Comparison of ENCODE assay signal across 13 cellular contexts in genomic region chr3:71695000-71695482, GRCh38. TPM values are rescaled to one million over a fixed set of nuclear protein-coding genes. Genes with fewer than 3 reads are reported as not detected.
DNase-seq lines count a peak whose midpoint lies in the region; ATAC-seq and TF ChIP-seq lines count a peak whose summit lies in the region.
"Had no signal": no experiment of that assay in that cellular context is flagged by ENCODE, and none has a peak within 500 bp of the region (broad histone marks: within the 10 kb centered on the region; RNA-seq: fewer than 3 reads in every experiment).

No MANE protein-coding gene starts in this region.

- BruUV-seq in IMR-90 (replicated peaks; lab: Mats Ljungman, UMichigan), result no TSS peak

- no peak overlapping the region for H3K4me3 ChIP-seq in IMR-90 (ENCODE audit: insufficient read depth, low read depth, low read length)
- H3K4me3 ChIP-seq in mesendoderm (ENCODE audit: low read length), result no peak overlapping the region
- no peak overlapping the region for H3K4me3 ChIP-seq in subcutaneous abdominal adipose tissue (ENCODE audit: low read depth in 1 of 5, low read length in 5 of 5)
- H3K4me3 ChIP-seq in lower leg skin (ENCODE audit: low read depth, poor library complexity, severe bottlenecking), result no peak overlapping the region

- H3K56ac ChIP-seq in IMR-90 (ENCODE audit: extremely low read depth, insufficient read depth, low read length) (peak overlapping the region; percentile 57), mesendoderm (ENCODE audit: low read length) (no peak overlapping the region)

- TF ChIP-seq POLR2A in IMR-90 (IDR thresholded peaks at IDR 0.05; ENCODE audit: low read depth, low read length) (no peak), lower leg skin (IDR thresholded peaks at IDR 0.05) (no peak)

- peak overlapping the region; percentile 5 for H3K9ac ChIP-seq in IMR-90 (ENCODE audit: low read depth, low read length)
- H3K9ac ChIP-seq in mesendoderm (ENCODE audit: low read length), result no peak overlapping the region
- H3K9ac ChIP-seq in subcutaneous abdominal adipose tissue (ENCODE audit: low read length in 5 of 5), result peak overlapping the region in 1 of 5 donors; percentile 11

- H3K27me3 ChIP-seq in IMR-90 (ENCODE audit: control insufficient read depth, insufficient read depth, low read length) (no peaks in the 10 kb centered on the region), mesendoderm (ENCODE audit: insufficient read depth, low read length, poor library complexity) (no peaks in the 10 kb centered on the region), subcutaneous abdominal adipose tissue (ENCODE audit: control insufficient read depth in 5 of 5, insufficient read depth in 4 of 5, low read length in 5 of 5) (no peaks in the 10 kb centered on the region)

- H3K4me2 ChIP-seq in IMR-90 (ENCODE audit: low read depth, low read length) (peak overlapping the region; percentile 85), mesendoderm (ENCODE audit: low read length) (no peak overlapping the region)

- dilution Hi-C loops in IMR-90 (cut with HindIII; ENCODE audit: low sequenced_read_pairs, unreplicated experiment), result no loop called here

- DNase-seq in IMR-90 (peak; percentile 15), epithelial cell of prostate (ENCODE audit: low read depth, low spot score) (no peak), mesendoderm (no peak), lower leg skin (ENCODE audit: low spot score in 2 of 2) (no peak), GM13976 (ENCODE audit: low spot score) (no peak)
- DNase-seq: activated CD4-positive, alpha-beta T cell treated with anti-CD3 and anti-CD28 coated beads, Interleukin-2, amount 50 U/mL, for 1 hour; activated gamma-delta T cell treated with Interleukin-2 at 50 U/mL for 16 hours; stimulated activated CD4-positive, alpha-beta T cell treated with anti-CD3 and anti-CD28 coated beads, Interleukin-1b, Interleukin-23, amount 100 ng/mL, for 48 hours had no signal

- peak overlapping the region; percentile 95 for H2BK5ac ChIP-seq in IMR-90 (ENCODE audit: low read depth, low read length, poor library complexity, severe bottlenecking)
- H2BK5ac ChIP-seq in mesendoderm (ENCODE audit: low read length), result no peak overlapping the region

- intact Hi-C loops in IMR-90 (cut with micrococcal nuclease), result no loop called here
- intact Hi-C loops in lower leg skin (cut with DNase I; ENCODE audit: low total_unique reads), result no loop called here

- no peaks in the 10 kb centered on the region for H3K79me2 ChIP-seq in mesendoderm (ENCODE audit: control insufficient read depth, insufficient read depth, low read length)

- H2BK120ac ChIP-seq in IMR-90 (ENCODE audit: low read depth, low read length) (peak overlapping the region; percentile 78), mesendoderm (ENCODE audit: low read depth, low read length) (no peak overlapping the region)

- H3K14ac ChIP-seq in IMR-90 (replicated peaks; ENCODE audit: low read depth, low read length), result peak overlapping the region; percentile 75

- no peaks in the 10 kb centered on the region for H3K79me1 ChIP-seq in IMR-90 (ENCODE audit: low read depth in 1 of 2, low read length in 2 of 2)
- no peaks in the 10 kb centered on the region for H3K79me1 ChIP-seq in mesendoderm (ENCODE audit: low read length)

- in situ Hi-C loops in IMR-90 (cut with MboI; ENCODE audit: low sequenced_read_pairs), result no loop called here
- in situ Hi-C loops in GM13976 (cut with MboI; ENCODE audit: low sequenced_read_pairs, unreplicated experiment), result no loop called here

- H3K9me3 ChIP-seq in IMR-90 (ENCODE audit: control insufficient read depth, insufficient read depth, low read length), result no peaks in the 10 kb centered on the region
- H3K9me3 ChIP-seq in subcutaneous abdominal adipose tissue (ENCODE audit: control insufficient read depth in 5 of 5, low read length in 5 of 5), result no peaks in the 10 kb centered on the region

- CTCF ChIA-PET in IMR-90 (lab: Yijun Ruan, JAX), result interaction anchor here (0.6 to 2.5 kb wide), 2 partner anchors 14 to 31 kb away, joined by 3 to 10 read pairs; no protein-coding TSS in a partner anchor

- H4K5ac ChIP-seq in IMR-90 (ENCODE audit: low read depth, low read length), result peak overlapping the region; percentile 95
- peak overlapping the region; percentile 48 for H4K5ac ChIP-seq in mesendoderm (ENCODE audit: low read length)

- H4K91ac ChIP-seq in IMR-90 (ENCODE audit: insufficient read depth, low read depth, low read length), result peak overlapping the region; percentile 87

- H3K18ac ChIP-seq in IMR-90 (ENCODE audit: low read depth, low read length) (peak overlapping the region; percentile 97), mesendoderm (ENCODE audit: low read length) (no peak overlapping the region)

- H3K27ac ChIP-seq in IMR-90 (ENCODE audit: insufficient read depth, low read length) (peak overlapping the region; percentile 93), epithelial cell of prostate (peak overlapping the region; percentile 46), mesendoderm (ENCODE audit: low read depth, low read length) (no peak overlapping the region), subcutaneous abdominal adipose tissue (ENCODE audit: low read depth, low read length) (peak overlapping the region; percentile 78)
- H3K27ac ChIP-seq: C4-2B had no signal

- POLR2A ChIA-PET in IMR-90 (lab: Charles Lee; ENCODE audit: unreplicated experiment), result no interaction called here

- no peaks in the 10 kb centered on the region for H3K36me3 ChIP-seq in IMR-90 (ENCODE audit: control insufficient read depth, insufficient read depth, low read length)
- H3K36me3 ChIP-seq in mesendoderm (ENCODE audit: control insufficient read depth, insufficient read depth, low read length), result no peaks in the 10 kb centered on the region
- H3K36me3 ChIP-seq in subcutaneous abdominal adipose tissue (ENCODE audit: control insufficient read depth in 5 of 5, insufficient read depth in 5 of 5, low read length in 5 of 5), result peaks cover 0 to 5% (median 3%) of the 10 kb centered on the region in 5 donors

- H3K4ac ChIP-seq in IMR-90 (ENCODE audit: low read depth, low read length) (peak overlapping the region; percentile 76), mesendoderm (ENCODE audit: low read depth, low read length) (no peak overlapping the region)

- H2BK15ac ChIP-seq in IMR-90 (ENCODE audit: low read depth, low read length), result peak overlapping the region; percentile 65; the same call in 2 of the 3 replicates
- no peak overlapping the region for H2BK15ac ChIP-seq in mesendoderm (replicated peaks; ENCODE audit: low read depth)

- no peak for TF ChIP-seq RAD21 in IMR-90 (IDR thresholded peaks at IDR 0.05; ENCODE audit: low read length)

- peak overlapping the region; percentile 76 for H2AFZ ChIP-seq in IMR-90 (replicated peaks; ENCODE audit: low read length, poor library complexity)

- H2AK5ac ChIP-seq in IMR-90 (ENCODE audit: low read depth, low read length) (peak overlapping the region; percentile 76), mesendoderm (ENCODE audit: low read length) (no peak overlapping the region)

- no peak overlapping the region for H2AK9ac ChIP-seq in IMR-90 (replicated peaks; ENCODE audit: low read depth, low read length, poor library complexity)

- 68% methylated on average over 3 of the region's 7 CpGs; no CpG with 5 or more reads in 1 of the 2 experiments for WGBS in IMR-90 (ENCODE audit: extremely low coverage in 2 of 2, insufficient read length in 1 of 2), 2 experiments
- WGBS in mesendoderm (ENCODE audit: extremely low coverage, insufficient coverage, low lambda C conversion rate), result no CpG with 5 or more reads among the region's 7 CpGs
- 84 to 88% methylated on average over 7 of the region's 7 CpGs for WGBS in lower leg skin, 2 donors

- no peak; the same call in 1 of the 2 replicates for ATAC-seq in IMR-90 (ENCODE audit: low read depth)
- no peak for ATAC-seq in GM18870 (IDR thresholded peaks at IDR 0.05; ENCODE audit: unreplicated experiment)
- no peak for ATAC-seq in HG02840 (IDR thresholded peaks at IDR 0.05; ENCODE audit: low FRiP score, unreplicated experiment)
- ATAC-seq: stimulated activated memory B cell treated with anti-CD40 and anti-IgM and Interleukin-4, amounts not matched to agents 10 μg/mL and 1 μg/mL and 100 μg/mL, for 72 hours had no signal

- no peak for TF ChIP-seq CTCF in IMR-90 (conservative IDR thresholded peaks at IDR 0.05; ENCODE audit: low read depth, low read length)
- TF ChIP-seq CTCF in lower leg skin (IDR thresholded peaks at IDR 0.05), result no peak
- TF ChIP-seq CTCF in GM13976 (IDR thresholded peaks at IDR 0.05; ENCODE audit: borderline replicate concordance, control extremely low read depth, extremely low read depth, insufficient read depth, missing control alignments), result no peak

- H3K23ac ChIP-seq in IMR-90 (ENCODE audit: low read depth, low read length) (peak overlapping the region; percentile 63; the same call in 1 of the 2 replicates), mesendoderm (ENCODE audit: low read length) (no peak overlapping the region)

- H3K9me1 ChIP-seq in IMR-90 (ENCODE audit: insufficient read depth, low read length), result peaks cover 3% of the 10 kb centered on the region; the same call in 1 of the 2 replicates

- no peaks in the 10 kb centered on the region for H4K20me1 ChIP-seq in IMR-90 (ENCODE audit: insufficient read depth, low read length)

- peak overlapping the region; percentile 35 to 90 for H4K8ac ChIP-seq in IMR-90 (ENCODE audit: low read depth in 2 of 2, low read length in 2 of 2)
- H4K8ac ChIP-seq in mesendoderm (ENCODE audit: low read depth, low read length), result no peak overlapping the region

- H3K4me1 ChIP-seq in IMR-90 (ENCODE audit: control insufficient read depth, insufficient read depth, low read length), result peaks cover 13% of the 10 kb centered on the region
- peaks cover 4% of the 10 kb centered on the region for H3K4me1 ChIP-seq in mesendoderm (ENCODE audit: control insufficient read depth, low read depth, low read length)
- peaks cover 0 to 34% (median 25%) of the 10 kb centered on the region in 5 donors for H3K4me1 ChIP-seq in subcutaneous abdominal adipose tissue (ENCODE audit: control insufficient read depth in 5 of 5, insufficient read depth in 5 of 5, low read length in 5 of 5)

- H2BK20ac ChIP-seq in IMR-90 (ENCODE audit: low read depth, low read length), result peak overlapping the region; percentile 71

TF ChIP-seq in IMR-90, 13 proteins besides CTCF, POLR2A, EP300 and RAD21 (continues in another document):
- TF ChIP-seq FOS (IDR thresholded peaks at IDR 0.05; ENCODE audit: low read depth, low read length) (no peak), BHLHE40 (IDR thresholded peaks at IDR 0.05; ENCODE audit: low read depth, low read length) (no peak)

RNA-seq across cellular contexts. Expression of gene EIF4E3, which starts 30.2 kb away (rescaled TPM):
- total RNA-seq in IMR-90 (2012; rRNA removed), result 0.72 and 0.83 TPM in 2 replicates
- 0.83 and 1.1 TPM in 2 replicates for polyA plus RNA-seq in IMR-90 (2012; rRNA removed)
- polyA plus RNA-seq in IMR-90 (2012; cell fraction: cytosol; rRNA removed), result 0.16 TPM in 2 replicates
- polyA plus RNA-seq in IMR-90 (2012; cell fraction: nucleus; rRNA removed; ENCODE audit: low replicate concordance), result 0.04 and 0.45 TPM in 2 replicates
- polyA plus RNA-seq in mesendoderm (2013, experiment 1 of 2), result 9.6 TPM
- polyA plus RNA-seq in mesendoderm (2013, experiment 2 of 2), result 10.4 TPM
- total RNA-seq in lower leg skin, result 10 to 100 TPM; 11.4 to 13.5 (median 12.8) TPM

RNA-seq across cellular contexts. Expression of gene GPR27, which starts 58.6 kb away (rescaled TPM):
- not detected in 2 replicates for total RNA-seq in IMR-90 (2012; rRNA removed)
- not detected in 2 replicates for polyA plus RNA-seq in IMR-90 (2012; rRNA removed)
- polyA plus RNA-seq in IMR-90 (2012; cell fraction: cytosol; rRNA removed), result not detected in 2 replicates
- polyA plus RNA-seq in IMR-90 (2012; cell fraction: nucleus; rRNA removed; ENCODE audit: low replicate concordance), result not detected in 2 replicates
- 12.0 TPM for polyA plus RNA-seq in mesendoderm (2013, experiment 1 of 2)
- polyA plus RNA-seq in mesendoderm (2013, experiment 2 of 2), result 13.2 TPM
- 1 to 10 TPM; 1.9 to 4.5 (median 2.5) TPM for total RNA-seq in lower leg skin
